31 cellular contexts compared by ENCODE assay signal in the genomic region with DNA sequence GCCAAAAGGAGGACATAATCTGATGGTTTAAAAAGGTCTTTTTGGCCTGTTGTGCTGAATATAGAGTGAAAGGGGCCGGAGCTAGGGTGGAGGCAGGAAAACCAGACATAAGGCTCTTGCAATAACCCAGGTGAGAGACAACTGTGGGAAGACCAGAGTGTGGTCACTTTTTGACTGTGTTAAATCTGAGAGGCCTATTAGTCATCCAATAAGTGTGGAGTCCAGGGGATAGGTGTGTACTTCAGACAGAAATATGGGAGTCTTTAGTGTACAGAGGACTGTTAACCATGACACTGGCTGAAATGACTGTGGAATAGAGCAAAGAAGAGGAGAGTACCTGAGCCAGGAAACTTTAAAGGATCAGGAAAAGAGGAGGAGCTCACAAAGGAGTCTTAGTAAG.
DNase-seq lines count a peak whose midpoint lies in the region; ATAC-seq and FAIRE-seq lines count a peak whose summit lies in the region.
"Had no signal": no experiment of that assay in that cellular context is flagged by ENCODE, and none has a peak within 500 bp of the region (broad histone marks: within the 10 kb centered on the region; RNA-seq: fewer than 3 reads in every experiment).

No MANE protein-coding gene starts in this region.

- no peaks in the 10 kb centered on the region for H4K20me1 ChIP-seq in BLaER1 treated with 17β-estradiol and CSF1 and Interleukin-3, amounts not matched to agents 10 nM and 100 nM

- H3K27me3 ChIP-seq in BLaER1 treated with 17β-estradiol and CSF1 and Interleukin-3, amounts not matched to agents 10 nM and 100 nM: no peaks in the 10 kb centered on the region
- H3K27me3 ChIP-seq: esophagus muscularis mucosa, gastrocnemius medialis, ovary had no signal

- H3K9me3 ChIP-seq in BLaER1 treated with 17β-estradiol and CSF1 and Interleukin-3, amounts not matched to agents 10 nM and 100 nM (replicated peaks in 1 of 11): peaks cover 0 to 51% (median 31%) of the 10 kb centered on the region in 11 experiments; a peak in 18 of 22 replicates
- H3K9me3 ChIP-seq: BE2C, Caco-2, esophagus muscularis mucosa, gastrocnemius medialis, lower lobe of right lung, mucosa of descending colon, ovary, thoracic aorta had no signal

- H3K9me3 Mint-ChIP-seq in central memory CD8-positive, alpha-beta T cell: peaks cover 14% of the 10 kb centered on the region
- peaks cover 6% of the 10 kb centered on the region for H3K9me3 Mint-ChIP-seq in natural killer cell treated with Interleukin-12 subunit alpha and Interleukin-12 subunit beta and Interleukin-15 and Interleukin-18, amount 100 ng/mL, for 72 hours
- H3K9me3 Mint-ChIP-seq: activated T-cell treated with anti-CD3 and anti-CD28 coated beads, Interleukin-2, amount 50 U/mL, for 24 hours; endodermal cell had no signal

- H3K36me3 Mint-ChIP-seq in central memory CD8-positive, alpha-beta T cell (ENCODE audit: insufficient read depth): no peaks in the 10 kb centered on the region
- peaks cover 6% of the 10 kb centered on the region for H3K36me3 Mint-ChIP-seq in natural killer cell treated with Interleukin-12 subunit alpha and Interleukin-12 subunit beta and Interleukin-15 and Interleukin-18, amount 100 ng/mL, for 72 hours

- no peak overlapping the region for H3K4me3 ChIP-seq in BLaER1 treated with 17β-estradiol and CSF1 and Interleukin-3, amounts not matched to agents 10 nM and 100 nM
- H3K4me3 ChIP-seq: esophagus muscularis mucosa, gastrocnemius medialis, GM23338, lower lobe of right lung, mucosa of descending colon, ovary, thoracic aorta had no signal

- peaks cover 12 to 91% (median 36%) of the 10 kb centered on the region in 10 experiments; a peak in 17 of 20 replicates for H3K4me1 ChIP-seq in BLaER1 treated with 17β-estradiol and CSF1 and Interleukin-3, amounts not matched to agents 10 nM and 100 nM
- H3K4me1 ChIP-seq: BE2C had no signal

- peak overlapping the region in 8 of 11 experiments; percentile 3 to 76 (median 41); a peak in 13 of 22 replicates for H3K4me2 ChIP-seq in BLaER1 treated with 17β-estradiol and CSF1 and Interleukin-3, amounts not matched to agents 10 nM and 100 nM
- H3K4me2 ChIP-seq: GM23338 had no signal

- peak; percentile 25 for DNase-seq in HT1080 (ENCODE audit: low read depth)
- no peak for DNase-seq in central memory CD8-positive, alpha-beta T cell (ENCODE audit: low spot score in 2 of 2)
- no peak for DNase-seq in natural killer cell treated with Interleukin-12 subunit alpha and Interleukin-12 subunit beta and Interleukin-15 and Interleukin-18, amount 100 ng/mL, for 72 hours (ENCODE audit: low spot score)
- no peak for DNase-seq in GM19239 (ENCODE audit: insufficient read length, low spot score)
- no peak for DNase-seq in NCI-H1694 (lab: John Stamatoyannopoulos, UW)
- DNase-seq: activated CD4-positive, alpha-beta T cell treated with anti-CD3 and anti-CD28 coated beads, Interleukin-2, amount 10 ng/mL, durations not matched to agents 7 days and 5 days; activated T-cell treated with anti-CD3 and anti-CD28 coated beads, Interleukin-2, amount 50 U/mL, for 24 hours; BE2C; Caco-2; dermis blood vessel endothelial cell; DMS79; endodermal cell; gastrocnemius medialis; Karpas-422; lower lobe of right lung; mucosa of descending colon; NCI-H146; NCI-H446; NCI-H748 treated with DMSO at 0.1 percent for 48 hours; nephron progenitor cell; ovary; stimulated activated CD4-positive, alpha-beta T cell treated with anti-CD3 and anti-CD28 coated beads, Interleukin-15, amount 100 ng/mL, for 24 hours; stimulated activated naive CD4-positive, alpha-beta T cell; T-cell had no signal

- H3K4me1 Mint-ChIP-seq in central memory CD8-positive, alpha-beta T cell: peaks cover 48% of the 10 kb centered on the region
- peaks cover 48 to 61% of the 10 kb centered on the region in 2 donors for H3K4me1 Mint-ChIP-seq in natural killer cell treated with Interleukin-12 subunit alpha and Interleukin-12 subunit beta and Interleukin-15 and Interleukin-18, amount 100 ng/mL, for 72 hours (ENCODE audit: low read depth in 2 of 2)
- H3K4me1 Mint-ChIP-seq: nephron progenitor cell had no signal

- H3K9ac ChIP-seq in BLaER1 treated with 17β-estradiol and CSF1 and Interleukin-3, amounts not matched to agents 10 nM and 100 nM: no peak overlapping the region

- peak overlapping the region; percentile 6 for H3K27ac Mint-ChIP-seq in central memory CD8-positive, alpha-beta T cell (ENCODE audit: low read depth)
- H3K27ac Mint-ChIP-seq in natural killer cell treated with Interleukin-12 subunit alpha and Interleukin-12 subunit beta and Interleukin-15 and Interleukin-18, amount 100 ng/mL, for 72 hours: peak overlapping the region; percentile 2 to 50
- H3K27ac Mint-ChIP-seq: activated CD4-positive, alpha-beta T cell treated with anti-CD3 and anti-CD28 coated beads, Interleukin-2, amount 10 ng/mL, durations not matched to agents 7 days and 5 days; activated T-cell treated with anti-CD3 and anti-CD28 coated beads, Interleukin-2, amount 50 U/mL, for 24 hours; endodermal cell; nephron progenitor cell; T-cell had no signal

- peaks cover 0 to 73% (median 30%) of the 10 kb centered on the region in 11 experiments; a peak in 16 of 22 replicates for H3K36me3 ChIP-seq in BLaER1 treated with 17β-estradiol and CSF1 and Interleukin-3, amounts not matched to agents 10 nM and 100 nM
- H3K36me3 ChIP-seq: BE2C, esophagus muscularis mucosa, gastrocnemius medialis, lower lobe of right lung, ovary, thoracic aorta had no signal

- H3K4me3 Mint-ChIP-seq in central memory CD8-positive, alpha-beta T cell: no peak overlapping the region
- peak overlapping the region; percentile 25 for H3K4me3 Mint-ChIP-seq in natural killer cell treated with Interleukin-12 subunit alpha and Interleukin-12 subunit beta and Interleukin-15 and Interleukin-18, amount 100 ng/mL, for 72 hours
- H3K4me3 Mint-ChIP-seq: activated CD4-positive, alpha-beta T cell treated with anti-CD3 and anti-CD28 coated beads, Interleukin-2, amount 10 ng/mL, durations not matched to agents 7 days and 5 days; activated T-cell treated with anti-CD3 and anti-CD28 coated beads, Interleukin-2, amount 50 U/mL, for 24 hours; endodermal cell; GM23338; nephron progenitor cell; T-cell; WTC11 had no signal

- H3K27ac ChIP-seq in BLaER1 treated with 17β-estradiol and CSF1 and Interleukin-3, amounts not matched to agents 10 nM and 100 nM: peak overlapping the region in 8 of 11 experiments; percentile 4 to 59 (median 29); a peak in 9 of 22 replicates
- H3K27ac ChIP-seq: esophagus muscularis mucosa, gastrocnemius medialis, lower lobe of right lung, ovary, RWPE1, thoracic aorta had no signal

- H3K27me3 Mint-ChIP-seq in central memory CD8-positive, alpha-beta T cell: no peaks in the 10 kb centered on the region
- no peaks in the 10 kb centered on the region for H3K27me3 Mint-ChIP-seq in natural killer cell treated with Interleukin-12 subunit alpha and Interleukin-12 subunit beta and Interleukin-15 and Interleukin-18, amount 100 ng/mL, for 72 hours
- H3K27me3 Mint-ChIP-seq: activated CD4-positive, alpha-beta T cell treated with anti-CD3 and anti-CD28 coated beads, Interleukin-2, amount 10 ng/mL, durations not matched to agents 7 days and 5 days; activated T-cell treated with anti-CD3 and anti-CD28 coated beads, Interleukin-2, amount 50 U/mL, for 24 hours; T-cell had no signal

- FAIRE-seq in GM19239 (lab: Jason Lieb, UNC): no peak

- no peak for ATAC-seq in central memory CD8-positive, alpha-beta T cell (replicated peaks; ENCODE audit: extremely low read depth, poor library complexity, severe bottlenecking)
- ATAC-seq in natural killer cell treated with Interleukin-12 subunit alpha and Interleukin-12 subunit beta and Interleukin-15 and Interleukin-18, amount 100 ng/mL, for 72 hours: peak; percentile 56 to 71
- ATAC-seq in HG03108 (IDR thresholded peaks at IDR 0.05; ENCODE audit: unreplicated experiment): no peak
- ATAC-seq: gastrocnemius medialis, GM23338, lower lobe of right lung, mucosa of descending colon, T-cell, WTC11 had no signal

Comparison
In these comparisons a context has a peak if more than half of its experiments do, and no peak if none do; other contexts are left out.
1. ATAC-seq: peak in natural killer cell treated with Interleukin-12 subunit alpha and Interleukin-12 subunit beta and Interleukin-15 and Interleukin-18, amount 100 ng/mL, for 72 hours (2 of 2); none in central memory CD8-positive, alpha-beta T cell (single experiment) and HG03108 (single experiment).